13 cellular contexts compared by ENCODE assay signal in genomic region chr2:20586379-20586715, GRCh38.
"Had no signal": no experiment of that assay in that cellular context is flagged by ENCODE, and none has a peak within 500 bp of the region (broad histone marks: within the 10 kb centered on the region; RNA-seq: fewer than 3 reads in every experiment).

No MANE protein-coding gene starts in this region.

- DNase-seq: activated CD4-positive, alpha-beta T cell treated with anti-CD3 and anti-CD28 coated beads, Interleukin-2, amount 50 U/mL, for 48 hours; activated naive CD4-positive, alpha-beta T cell treated with anti-CD3 and anti-CD28 coated beads, Interleukin-2, amount 50 U/mL, for 16 hours; activated T-cell treated with anti-CD3 and anti-CD28 coated beads, Interleukin-2, amount 50 U/mL, for 1 hour; caudate nucleus; kidney glomerular epithelial cell; small intestine; stimulated activated naive CD8-positive, alpha-beta T cell treated with anti-CD3 and anti-CD28 coated beads, Interleukin-15, Interleukin-2, amounts not matched to agents 100 U/mL and 50 U/mL, for 24 hours had no signal

- ATAC-seq: esophagus mucosa; lower lobe of right lung; stimulated activated naive CD8-positive, alpha-beta T cell treated with anti-CD3 and anti-CD28 coated beads, Interleukin-15, Interleukin-2, amounts not matched to agents 100 U/mL and 50 U/mL, for 24 hours had no signal

- H3K27me3 ChIP-seq: neutrophil, uterus had no signal

- H3K9me3 ChIP-seq: lower lobe of right lung, neutrophil, uterus had no signal

- H3K4me3 ChIP-seq: lower lobe of right lung, uterus had no signal

- H3K27ac ChIP-seq: neutrophil, VCaP had no signal

- FAIRE-seq: colon, small intestine had no signal

- H3K36me3 ChIP-seq: lower lobe of right lung, neutrophil, uterus had no signal
